18 cellular contexts compared by ENCODE assay signal in genomic region chr10:95346715-95347401, GRCh38. TPM values are rescaled to one million over a fixed set of nuclear protein-coding genes. Genes with fewer than 3 reads are reported as not detected.
DNase-seq lines count a peak whose midpoint lies in the region; ATAC-seq and TF ChIP-seq lines count a peak whose summit lies in the region.
"Had no signal": no experiment of that assay in that cellular context is flagged by ENCODE, and none has a peak within 500 bp of the region (broad histone marks: within the 10 kb centered on the region; RNA-seq: fewer than 3 reads in every experiment).

No MANE protein-coding gene starts in this region.

- no peaks in the 10 kb centered on the region for H3K27me3 Mint-ChIP-seq in WTC11 (ENCODE audit: low read depth)
- H3K27me3 Mint-ChIP-seq: stimulated activated memory B cell treated with anti-CD40 and anti-IgM and Interleukin-4, amounts not matched to agents 10 μg/mL and 1 μg/mL and 100 μg/mL, for 72 hours had no signal

- H3K27me3 ChIP-seq in thoracic aorta (replicated peaks; ENCODE audit: insufficient read depth), result no peaks in the 10 kb centered on the region
- H3K27me3 ChIP-seq: brain microvascular endothelial cell, vagina had no signal

- ATAC-seq in WTC11, result peak; percentile 79
- ATAC-seq in thoracic aorta (ENCODE audit: insufficient number of reproducible peaks, low FRiP score, low read depth), result no peak
- no peak for ATAC-seq in GM21423 (IDR thresholded peaks at IDR 0.05; ENCODE audit: unreplicated experiment)
- ATAC-seq in GM18868 (IDR thresholded peaks at IDR 0.05; ENCODE audit: unreplicated experiment), result no peak
- ATAC-seq: natural killer cell treated with Interleukin-12 subunit alpha and Interleukin-12 subunit beta and Interleukin-15 and Interleukin-18, amount 100 ng/mL, for 72 hours; sciatic nerve; stimulated activated memory B cell treated with anti-CD40 and anti-IgM and Interleukin-4, amounts not matched to agents 10 μg/mL and 1 μg/mL and 100 μg/mL, for 72 hours had no signal

- H3K36me3 Mint-ChIP-seq in WTC11, result peaks cover 3% of the 10 kb centered on the region; the same call in 1 of the 2 replicates
- H3K36me3 Mint-ChIP-seq: CD4-positive, CD25-positive, alpha-beta regulatory T cell; natural killer cell treated with Interleukin-12 subunit alpha and Interleukin-12 subunit beta and Interleukin-15 and Interleukin-18, amount 100 ng/mL, for 72 hours; stimulated activated memory B cell treated with anti-CD40 and anti-IgM and Interleukin-4, amounts not matched to agents 10 μg/mL and 1 μg/mL and 100 μg/mL, for 72 hours had no signal

- H3K27ac ChIP-seq in HEK293 (ENCODE audit: extremely low read depth, low read depth, low read length) (no peak overlapping the region), thoracic aorta (peak overlapping the region; percentile 29 to 51)
- H3K27ac ChIP-seq: brain microvascular endothelial cell, vagina had no signal

- no peak overlapping the region for H3K4me3 Mint-ChIP-seq in WTC11
- H3K4me3 Mint-ChIP-seq: CD4-positive, CD25-positive, alpha-beta regulatory T cell; natural killer cell treated with Interleukin-12 subunit alpha and Interleukin-12 subunit beta and Interleukin-15 and Interleukin-18, amount 100 ng/mL, for 72 hours; stimulated activated memory B cell treated with anti-CD40 and anti-IgM and Interleukin-4, amounts not matched to agents 10 μg/mL and 1 μg/mL and 100 μg/mL, for 72 hours had no signal

- no peak for DNase-seq in WTC11 (ENCODE audit: low spot score)
- DNase-seq in iPS DF 4.7 (ENCODE audit: extremely low read depth, low spot score), result peak; percentile 14
- no peak for DNase-seq in thoracic aorta (ENCODE audit: low spot score)
- DNase-seq in NCI-H510A (lab: John Stamatoyannopoulos, UW), result no peak
- DNase-seq: activated CD8-positive, alpha-beta memory T cell treated with anti-CD3 and anti-CD28 coated beads for 24 hours; activated gamma-delta T cell; brain microvascular endothelial cell; CD4-positive, CD25-positive, alpha-beta regulatory T cell; effector CD8-positive, alpha-beta T cell; GF-D8; NK-92 treated with Interleukin-12 subunit alpha and Interleukin-12 subunit beta, amount 100 ng/mL, for 24 hours had no signal

- POLR2A ChIA-PET in HEK293 (lab: Yijun Ruan, JAX) (interaction anchor here (0.6 kb wide), 1 partner anchor 48 kb away, joined by 3 read pairs; no protein-coding TSS in a partner anchor), WTC11 (lab: Charles Lee) (interaction anchor here (0.5 to 0.6 kb wide), 2 partner anchors 55 to 348 kb away, joined by 3 to 8 read pairs; no protein-coding TSS in a partner anchor)

- 0 out of 2 replicates have a peak overlapping the region, but pooled peaks have one; percentile 33 for H3K27ac Mint-ChIP-seq in WTC11
- H3K27ac Mint-ChIP-seq: CD4-positive, CD25-positive, alpha-beta regulatory T cell; natural killer cell treated with Interleukin-12 subunit alpha and Interleukin-12 subunit beta and Interleukin-15 and Interleukin-18, amount 100 ng/mL, for 72 hours; stimulated activated memory B cell treated with anti-CD40 and anti-IgM and Interleukin-4, amounts not matched to agents 10 μg/mL and 1 μg/mL and 100 μg/mL, for 72 hours had no signal

- CTCF ChIA-PET in HEK293 (lab: Yijun Ruan, JAX) (interaction anchor here (0.6 to 1.2 kb wide), 3 partner anchors 16 to 983 kb away, joined by 3 to 4 read pairs (median 4); no protein-coding TSS in a partner anchor), WTC11 (lab: Charles Lee) (interaction anchor here (1.0 to 2.0 kb wide), 8 partner anchors 14 to 347 kb away, joined by 3 to 7 read pairs (median 4); partner anchors contain the start of gene TCTN3)

- H3K9me3 ChIP-seq in HEK293 (ENCODE audit: control insufficient read depth, insufficient read depth, low read depth, low read length) (no peaks in the 10 kb centered on the region), thoracic aorta (no peaks in the 10 kb centered on the region)
- H3K9me3 ChIP-seq: vagina had no signal

- TF ChIP-seq CTCF in HEK293 (tag by site-specific recombination; IDR thresholded peaks at IDR 0.05), result no peak
- TF ChIP-seq CTCF in WTC11 (IDR thresholded peaks at IDR 0.05), result no peak
- no peak for TF ChIP-seq CTCF in thoracic aorta (IDR thresholded peaks at IDR 0.05)

- H3K4me1 Mint-ChIP-seq in WTC11, result peaks cover 20% of the 10 kb centered on the region
- H3K4me1 Mint-ChIP-seq: CD4-positive, CD25-positive, alpha-beta regulatory T cell had no signal

- H3K4me1 ChIP-seq in HEK293 (ENCODE audit: control insufficient read depth, insufficient read depth, low read length) (0 out of 2 replicates have a peak, but pooled peaks cover 3% of the 10 kb centered on the region), thoracic aorta (ENCODE audit: control insufficient read depth in 1 of 2, low read depth in 2 of 2) (peaks cover 13 to 40% of the 10 kb centered on the region in 2 donors)

- no peaks in the 10 kb centered on the region for H3K9me3 Mint-ChIP-seq in WTC11
- H3K9me3 Mint-ChIP-seq: CD4-positive, CD25-positive, alpha-beta regulatory T cell; natural killer cell treated with Interleukin-12 subunit alpha and Interleukin-12 subunit beta and Interleukin-15 and Interleukin-18, amount 100 ng/mL, for 72 hours; stimulated activated memory B cell treated with anti-CD40 and anti-IgM and Interleukin-4, amounts not matched to agents 10 μg/mL and 1 μg/mL and 100 μg/mL, for 72 hours had no signal

- H3K4me3 ChIP-seq in HEK293 (ENCODE audit: low read depth, low read length) (no peak overlapping the region), thoracic aorta (no peak overlapping the region)
- H3K4me3 ChIP-seq: vagina had no signal

- H3K36me3 ChIP-seq in HEK293 (ENCODE audit: control insufficient read depth in 2 of 2, insufficient read depth in 1 of 2, low read length in 2 of 2), result no peaks in the 10 kb centered on the region
- peaks cover 61% of the 10 kb centered on the region for H3K36me3 ChIP-seq in thoracic aorta
- H3K36me3 ChIP-seq: brain microvascular endothelial cell, vagina had no signal

TF ChIP-seq in HEK293, 187 proteins besides CTCF, POLR2A, EP300 and RAD21:
- TF ChIP-seq BCL11A (tag by site-specific recombination; IDR thresholded peaks at IDR 0.05; ENCODE audit: low read depth) (no peak), ZNF184 (tag by site-specific recombination; IDR thresholded peaks at IDR 0.05) (no peak), SCRT2 (tag by site-specific recombination; IDR thresholded peaks at IDR 0.05) (peak; percentile 71), ZBTB49 (tag by site-specific recombination; IDR thresholded peaks at IDR 0.05; ENCODE audit: low read depth) (no peak), HOXA7 (CRISPR knock-in tag; IDR thresholded peaks at IDR 0.05; ENCODE audit: borderline replicate concordance) (no peak), PRDM1 (tag by site-specific recombination; IDR thresholded peaks at IDR 0.05) (peak; percentile 82)

TF ChIP-seq in WTC11, 78 proteins besides CTCF, POLR2A, EP300 and RAD21:
- TF ChIP-seq ZNF532 (CRISPR knock-in tag; IDR thresholded peaks at IDR 0.05; ENCODE audit: borderline replicate concordance), result no peak
- TF ChIP-seq TEAD1 (CRISPR knock-in tag; IDR thresholded peaks at IDR 0.05), result peak; percentile 84; the same call in 1 of the 2 replicates
TF ChIP-seq in WTC11: peak in this region for 1.

RNA-seq across cellular contexts. Expression of gene PDLIM1, which starts 56.1 kb away (rescaled TPM):
- 223 to 226 TPM (median 226 TPM) in 3 replicates for total RNA-seq in WTC11 (2021)
- 100 to 1,000 TPM; 109 to 140 TPM for total RNA-seq in thoracic aorta
